Comparison of ENCODE assay signal across 8 cellular contexts in genomic region chr17:76452646-76453430, GRCh38. TPM values are rescaled to one million over a fixed set of nuclear protein-coding genes. Genes with fewer than 3 reads are reported as not detected.
DNase-seq lines count a peak whose midpoint lies in the region; ATAC-seq and TF ChIP-seq lines count a peak whose summit lies in the region.

Gene UBE2O (minus strand): TSS chr17:76453152. CDS start chr17:76453141, 11 bp downstream.

- H3K4me1 ChIP-seq in SK-N-SH (ENCODE audit: control insufficient read depth in 1 of 2, insufficient read depth in 2 of 2, low read depth in 1 of 2, low read length in 1 of 2) (peaks cover 14 to 21% of the 10 kb centered on the region in 2 experiments), ovary (ENCODE audit: insufficient read depth) (peaks cover 2% of the 10 kb centered on the region), thoracic aorta (ENCODE audit: control insufficient read depth in 1 of 2, low read depth in 2 of 2) (peaks cover 9 to 15% of the 10 kb centered on the region in 2 donors)

- TF ChIP-seq EP300 in SK-N-SH (IDR thresholded peaks at IDR 0.05; ENCODE audit: borderline replicate concordance in 1 of 2, low read depth in 1 of 2, low read length in 1 of 2) = no peak; a peak in 1 of 4 replicates
- no peak for TF ChIP-seq EP300 in ovary (IDR thresholded peaks at IDR 0.05)

- H3K79me2 ChIP-seq in SK-N-SH (ENCODE audit: insufficient read depth) = peaks cover 48% of the 10 kb centered on the region

- peaks cover 6% of the 10 kb centered on the region for H3F3A ChIP-seq in SK-N-SH (replicated peaks; ENCODE audit: insufficient read depth)

- H3K4me3 ChIP-seq in SK-N-SH (ENCODE audit: low read depth in 2 of 2, low read length in 1 of 2) = peak within 1 kb of the TSS; percentile 74 to 95
- peak within 1 kb of the TSS; percentile 65 for H3K4me3 ChIP-seq in ovary
- H3K4me3 ChIP-seq in thoracic aorta = peak within 1 kb of the TSS; percentile 98

- peak within 1 kb of the TSS; percentile 89 for H3K4me3 Mint-ChIP-seq in activated naive CD4-positive, alpha-beta T cell treated with anti-CD3 and anti-CD28 coated beads, Interleukin-2, amount 10 ng/mL, durations not matched to agents 7 days and 5 days
- peak within 1 kb of the TSS; percentile 96 for H3K4me3 Mint-ChIP-seq in glutamatergic neuron (ENCODE audit: unreplicated experiment)

- intact Hi-C loops in ovary (cut with DNase I) = loop anchor here in 1 of 4 donors (10.0 kb wide), 1 partner anchor 48 kb away; no protein-coding TSS in a partner anchor

- peak within 1 kb of the TSS; percentile 85 for H2AFZ ChIP-seq in SK-N-SH (ENCODE audit: low read depth)

- peak within 1 kb of the TSS; percentile 81 for H3K9ac ChIP-seq in SK-N-SH

- POLR2A ChIA-PET in SK-N-SH (lab: Yijun Ruan, JAX) = interaction anchor here (1.0 to 2.1 kb wide), 6 partner anchors 9 to 91 kb away, joined by 3 to 9 read pairs (median 4); no protein-coding TSS in a partner anchor

- H3K9me3 ChIP-seq in SK-N-SH (no peaks in the 10 kb centered on the region), ovary (no peaks in the 10 kb centered on the region), thoracic aorta (no peaks in the 10 kb centered on the region)

- H3K4me2 ChIP-seq in SK-N-SH = peak within 1 kb of the TSS; percentile 85

- H3K27ac ChIP-seq in SK-N-SH (ENCODE audit: low read depth in 2 of 2, low read length in 1 of 2) (peak within 1 kb of the TSS; percentile 41 to 70), ovary (peak within 1 kb of the TSS; percentile 40 to 56), thoracic aorta (peak within 1 kb of the TSS; percentile 38 to 50)

- peaks cover 8% of the 10 kb centered on the region for H3K36me3 Mint-ChIP-seq in activated naive CD4-positive, alpha-beta T cell treated with anti-CD3 and anti-CD28 coated beads, Interleukin-2, amount 10 ng/mL, durations not matched to agents 7 days and 5 days
- H3K36me3 Mint-ChIP-seq in glutamatergic neuron (ENCODE audit: unreplicated experiment) = no peaks in the 10 kb centered on the region

- TF ChIP-seq CTCF in SK-N-SH (IDR thresholded peaks at IDR 0.05) = peak; percentile 64
- TF ChIP-seq CTCF in glutamatergic neuron (IDR thresholded peaks at IDR 0.05; ENCODE audit: partially characterized antibody, unreplicated experiment) = peak; percentile 62
- peak in 2 of 3 donors; percentile 52 to 58 for TF ChIP-seq CTCF in ovary (IDR thresholded peaks at IDR 0.05)
- peak; percentile 57 for TF ChIP-seq CTCF in thoracic aorta (IDR thresholded peaks at IDR 0.05)

- CTCF ChIA-PET in SK-N-SH (lab: Yijun Ruan, JAX) = interaction anchor here (0.6 to 56.8 kb wide), 25 partner anchors 9 to 229 kb away, joined by 3 to 1687 read pairs (median 9); partner anchors contain the start of genes AANAT and RHBDF2
- CTCF ChIA-PET in activated naive CD4-positive, alpha-beta T cell treated with anti-CD3 and anti-CD28 coated beads, Interleukin-2, amount 10 ng/mL, durations not matched to agents 7 days and 5 days (lab: Charles Lee) = interaction anchor here (0.6 to 2.2 kb wide), 8 partner anchors 9 to 99 kb away, joined by 3 to 7 read pairs (median 5); no protein-coding TSS in a partner anchor

- peaks cover 38% of the 10 kb centered on the region for H3K4me1 Mint-ChIP-seq in activated naive CD4-positive, alpha-beta T cell treated with anti-CD3 and anti-CD28 coated beads, Interleukin-2, amount 10 ng/mL, durations not matched to agents 7 days and 5 days
- H3K4me1 Mint-ChIP-seq in glutamatergic neuron (ENCODE audit: low read depth, unreplicated experiment) = peaks cover 25% of the 10 kb centered on the region

- DNase-seq in GF-D8 (lab: John Stamatoyannopoulos, UW) (peak; percentile 31), HCEC 1CT (peak; percentile 87), MV-4-11 (lab: John Stamatoyannopoulos, UW) (peak; percentile 76), SK-N-SH (peak; percentile 100), glutamatergic neuron (peak; percentile 97), ovary (peak; percentile 75 to 93 (median 85)), thoracic aorta (ENCODE audit: low spot score) (peak; percentile 42)
- DNase-seq in activated naive CD4-positive, alpha-beta T cell treated with anti-CD3 and anti-CD28 coated beads, Interleukin-2, amount 10 ng/mL, durations not matched to agents 7 days and 5 days = peak; percentile 96

- under 1% methylated on average over 62 of the region's 103 CpGs for WGBS in SK-N-SH (ENCODE audit: low lambda C conversion rate)
- 1% methylated on average over 58 to 103 of the region's 103 CpGs for WGBS in ovary, 3 donors

- no peak for TF ChIP-seq RAD21 in SK-N-SH (IDR thresholded peaks at IDR 0.05; ENCODE audit: low read length)

- H3K9me3 Mint-ChIP-seq in activated naive CD4-positive, alpha-beta T cell treated with anti-CD3 and anti-CD28 coated beads, Interleukin-2, amount 10 ng/mL, durations not matched to agents 7 days and 5 days = peaks cover 3% of the 10 kb centered on the region
- peaks cover 6% of the 10 kb centered on the region for H3K9me3 Mint-ChIP-seq in glutamatergic neuron (ENCODE audit: unreplicated experiment)

- H3K27me3 ChIP-seq in SK-N-SH (ENCODE audit: insufficient read depth) (no peaks in the 10 kb centered on the region), ovary (no peaks in the 10 kb centered on the region), thoracic aorta (replicated peaks; ENCODE audit: insufficient read depth) (no peaks in the 10 kb centered on the region)

- peaks cover 16% of the 10 kb centered on the region for H3K27me3 Mint-ChIP-seq in activated naive CD4-positive, alpha-beta T cell treated with anti-CD3 and anti-CD28 coated beads, Interleukin-2, amount 10 ng/mL, durations not matched to agents 7 days and 5 days
- H3K27me3 Mint-ChIP-seq in glutamatergic neuron (ENCODE audit: unreplicated experiment) = peaks cover 10% of the 10 kb centered on the region

- peaks cover 45% of the 10 kb centered on the region for H4K20me1 ChIP-seq in SK-N-SH (ENCODE audit: insufficient read depth)

- peak; percentile 68 for ATAC-seq in thoracic aorta (ENCODE audit: insufficient number of reproducible peaks, low FRiP score, low read depth)

- H3K36me3 ChIP-seq in SK-N-SH (replicated peaks in 1 of 2; ENCODE audit: control insufficient read depth in 1 of 2, insufficient read depth in 2 of 2, low read length in 1 of 2) (no peaks in the 10 kb centered on the region), ovary (no peaks in the 10 kb centered on the region), thoracic aorta (no peaks in the 10 kb centered on the region)

- peak within 1 kb of the TSS; percentile 81 for H3K27ac Mint-ChIP-seq in activated naive CD4-positive, alpha-beta T cell treated with anti-CD3 and anti-CD28 coated beads, Interleukin-2, amount 10 ng/mL, durations not matched to agents 7 days and 5 days
- H3K27ac Mint-ChIP-seq in glutamatergic neuron (ENCODE audit: unreplicated experiment) = peak within 1 kb of the TSS; percentile 93

- H3K9me2 ChIP-seq in SK-N-SH = no peaks in the 10 kb centered on the region

- TF ChIP-seq POLR2A in ovary (IDR thresholded peaks at IDR 0.05) = peak; percentile 25

TF ChIP-seq in SK-N-SH, 30 proteins besides CTCF, POLR2A, EP300 and RAD21 (continues in another document):
- TF ChIP-seq RFX5 (IDR thresholded peaks at IDR 0.05; ENCODE audit: low read length) (no peak), POLR2AphosphoS5 (IDR thresholded peaks at IDR 0.05; ENCODE audit: low read depth, low read length) (peak; percentile 54; the same call in 1 of the 2 replicates), FOXJ3 (CRISPR knock-in tag; IDR thresholded peaks at IDR 0.05) (no peak), MAX (IDR thresholded peaks at IDR 0.05; ENCODE audit: low read depth) (peak; percentile 63), MXI1 (IDR thresholded peaks at IDR 0.05; ENCODE audit: low read depth, low read length) (peak; percentile 88), ELF1 (IDR thresholded peaks at IDR 0.05) (no peak), USF1 (IDR thresholded peaks at IDR 0.05; ENCODE audit: borderline replicate concordance, low read depth) (no peak), YY1 (IDR thresholded peaks at IDR 0.05; ENCODE audit: low read depth) (peak; percentile 86), JUND (IDR thresholded peaks at IDR 0.05) (no peak), NFIC (IDR thresholded peaks at IDR 0.05; ENCODE audit: borderline replicate concordance) (no peak)
- TF ChIP-seq, protein P1, sequence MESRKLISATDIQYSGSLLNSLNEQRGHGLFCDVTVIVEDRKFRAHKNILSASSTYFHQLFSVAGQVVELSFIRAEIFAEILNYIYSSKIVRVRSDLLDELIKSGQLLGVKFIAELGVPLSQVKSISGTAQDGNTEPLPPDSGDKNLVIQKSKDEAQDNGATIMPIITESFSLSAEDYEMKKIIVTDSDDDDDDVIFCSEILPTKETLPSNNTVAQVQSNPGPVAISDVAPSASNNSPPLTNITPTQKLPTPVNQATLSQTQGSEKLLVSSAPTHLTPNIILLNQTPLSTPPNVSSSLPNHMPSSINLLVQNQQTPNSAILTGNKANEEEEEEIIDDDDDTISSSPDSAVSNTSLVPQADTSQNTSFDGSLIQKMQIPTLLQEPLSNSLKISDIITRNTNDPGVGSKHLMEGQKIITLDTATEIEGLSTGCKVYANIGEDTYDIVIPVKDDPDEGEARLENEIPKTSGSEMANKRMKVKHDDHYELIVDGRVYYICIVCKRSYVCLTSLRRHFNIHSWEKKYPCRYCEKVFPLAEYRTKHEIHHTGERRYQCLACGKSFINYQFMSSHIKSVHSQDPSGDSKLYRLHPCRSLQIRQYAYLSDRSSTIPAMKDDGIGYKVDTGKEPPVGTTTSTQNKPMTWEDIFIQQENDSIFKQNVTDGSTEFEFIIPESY (IDR thresholded peaks at IDR 0.05; ENCODE audit: borderline replicate concordance, low read depth) = no peak

RNA-seq across cellular contexts. Expression of gene UBE2O, which starts in this region (rescaled TPM):
- polyA plus RNA-seq in SK-N-SH (2012; rRNA removed) (20.0 and 25.4 TPM in 2 replicates), ovary (10 to 100 TPM in 1 of 2 donors, 1 to 10 TPM in 1; 8.3 to 15.4 TPM)
- polyA plus RNA-seq in SK-N-SH (2012; cell fraction: cytosol; rRNA removed) = 9.8 and 16.2 TPM in 2 replicates
- 54.5 and 60.1 TPM in 2 replicates for polyA plus RNA-seq in SK-N-SH (2012; cell fraction: nucleus; rRNA removed)
- total RNA-seq in glutamatergic neuron (ENCODE audit: unreplicated experiment) (94.3 TPM), ovary (10 to 100 TPM; 11.3 to 37.2 (median 29.0) TPM), thoracic aorta (10 to 100 TPM; 16.4 to 31.1 TPM)

Comparison
In these comparisons a context has a peak if more than half of its experiments do, and no peak if none do; other contexts are left out.
1. Peak in every context shown above with its lines: DNase-seq, ATAC-seq, H3K4me3 ChIP-seq and H3K27ac ChIP-seq.
2. DNase-seq: peak in every context shown above with its lines; median percentile 100 in SK-N-SH; 97 in glutamatergic neuron; 96 in activated naive CD4-positive, alpha-beta T cell treated with anti-CD3 and anti-CD28 coated beads, Interleukin-2, amount 10 ng/mL, durations not matched to agents 7 days and 5 days; 87 in HCEC 1CT; 85 in ovary; 76 in MV-4-11; 42 in thoracic aorta; 31 in GF-D8.